21 cellular contexts compared by ENCODE assay signal in genomic region chr2:232332940-232333259, GRCh38. TPM values are rescaled to one million over a fixed set of nuclear protein-coding genes. Genes with fewer than 3 reads are reported as not detected.
DNase-seq lines count a peak whose midpoint lies in the region; ATAC-seq and TF ChIP-seq lines count a peak whose summit lies in the region.
"Had no signal": no experiment of that assay in that cellular context is flagged by ENCODE, and none has a peak within 500 bp of the region (broad histone marks: within the 10 kb centered on the region; RNA-seq: fewer than 3 reads in every experiment).

No MANE protein-coding gene starts in this region.

- no peaks in the 10 kb centered on the region for H3K27me3 ChIP-seq in neuronal stem cell (ENCODE audit: control insufficient read depth in 3 of 3, insufficient read depth in 3 of 3, low read depth in 1 of 3, low read length in 3 of 3)

- H3K4me1 Mint-ChIP-seq in WTC11: no peaks in the 10 kb centered on the region; the same call in 1 of the 2 replicates

- no peak overlapping the region for H3K4me2 ChIP-seq in neuronal stem cell (ENCODE audit: insufficient read depth, low read length, poor library complexity, severe bottlenecking)
- H3K4me2 ChIP-seq: A549 had no signal

- H3K79me1 ChIP-seq in neuronal stem cell (ENCODE audit: low read depth, low read length): no peaks in the 10 kb centered on the region

- no peak overlapping the region for H3K27ac Mint-ChIP-seq in WTC11
- H3K27ac Mint-ChIP-seq: HFFc6 had no signal

- H3K27ac ChIP-seq in HEK293 (ENCODE audit: extremely low read depth, low read depth, low read length) (no peak overlapping the region), neuronal stem cell (replicated peaks; ENCODE audit: low read length) (no peak overlapping the region)
- H3K27ac ChIP-seq: C4-2B had no signal

- H3K4me1 ChIP-seq in HEK293 (ENCODE audit: control insufficient read depth, insufficient read depth, low read length): no peaks in the 10 kb centered on the region
- H3K4me1 ChIP-seq in neuronal stem cell (ENCODE audit: control insufficient read depth in 2 of 2, insufficient read depth in 1 of 2, low read depth in 1 of 2, low read length in 2 of 2): peaks cover 0 to 8% of the 10 kb centered on the region in 2 donors
- H3K4me1 ChIP-seq: A549 had no signal

- H3K14ac ChIP-seq in neuronal stem cell (ENCODE audit: low read length): peak overlapping the region; percentile 89

- peak; percentile 44 for DNase-seq in activated CD8-positive, alpha-beta memory T cell treated with anti-CD3 and anti-CD28 coated beads for 24 hours
- no peak for DNase-seq in activated CD8-positive, alpha-beta memory T cell treated with anti-CD3 and anti-CD28 coated beads, Interleukin-2, amount 50 U/mL, for 4 hours
- DNase-seq in WTC11 (ENCODE audit: low spot score) (no peak), neuronal stem cell (ENCODE audit: low spot score) (no peak), COR-L47 (lab: John Stamatoyannopoulos, UW) (no peak), NCI-H446 treated with DMSO at 0.1 percent for 48 hours (lab: John Stamatoyannopoulos, UW) (no peak)
- DNase-seq: GF-D8, GOT3, HFFc6, MV-4-11, NCI-H1417 treated with DMSO at 0.1 percent for 48 hours, NCI-H2171, NCI-H774 had no signal

- CTCF ChIA-PET in HEK293 (lab: Yijun Ruan, JAX): interaction anchor here (1.0 kb wide), 1 partner anchor 107 kb away, joined by 4 read pairs; no protein-coding TSS in a partner anchor
- CTCF ChIA-PET in WTC11 (lab: Charles Lee): interaction anchor here (1.3 to 5.0 kb wide), 4 partner anchors 33 to 433 kb away, joined by 3 to 41 read pairs (median 10); no protein-coding TSS in a partner anchor

- H3K9ac ChIP-seq in neuronal stem cell (ENCODE audit: low read depth, low read length, poor library complexity): no peak overlapping the region

- no peak for TF ChIP-seq CTCF in HEK293 (tag by site-specific recombination; IDR thresholded peaks at IDR 0.05)
- no peak for TF ChIP-seq CTCF in WTC11 (IDR thresholded peaks at IDR 0.05)

- no peak overlapping the region for H3K18ac ChIP-seq in neuronal stem cell (ENCODE audit: low read length)

- H3K9me3 ChIP-seq in HEK293 (ENCODE audit: control insufficient read depth, insufficient read depth, low read depth, low read length): no peaks in the 10 kb centered on the region
- H3K9me3 ChIP-seq in neuronal stem cell (replicated peaks in 1 of 2; ENCODE audit: control insufficient read depth in 2 of 2, insufficient read depth in 1 of 2, low read depth in 1 of 2, low read length in 2 of 2): no peaks in the 10 kb centered on the region
- H3K9me3 ChIP-seq: A549 had no signal

- no peak overlapping the region for H2BK12ac ChIP-seq in neuronal stem cell (ENCODE audit: low read length)

- H2BK15ac ChIP-seq in neuronal stem cell (ENCODE audit: low read length): no peak overlapping the region

- no peak overlapping the region for H2BK120ac ChIP-seq in neuronal stem cell (ENCODE audit: low read depth, low read length)

- H3K4me3 Mint-ChIP-seq in WTC11: no peak overlapping the region
- H3K4me3 Mint-ChIP-seq: HFFc6 had no signal

- ATAC-seq in WTC11: no peak
- ATAC-seq in HG03097 (IDR thresholded peaks at IDR 0.05; ENCODE audit: low FRiP score, unreplicated experiment): no peak

- no peak overlapping the region for H2AFZ ChIP-seq in neuronal stem cell (ENCODE audit: low read length)

- H3K4me3 ChIP-seq in HEK293 (ENCODE audit: low read depth, low read length) (no peak overlapping the region), neuronal stem cell (ENCODE audit: low read length in 2 of 2) (no peak overlapping the region)
- H3K4me3 ChIP-seq: A549 had no signal

- H4K8ac ChIP-seq in neuronal stem cell (ENCODE audit: low read depth, low read length): no peak overlapping the region

- H2AK5ac ChIP-seq in neuronal stem cell (ENCODE audit: low read depth, low read length): no peak overlapping the region

- H3K36me3 ChIP-seq in HEK293 (ENCODE audit: control insufficient read depth in 2 of 2, insufficient read depth in 1 of 2, low read length in 2 of 2): no peaks in the 10 kb centered on the region
- no peaks in the 10 kb centered on the region for H3K36me3 ChIP-seq in neuronal stem cell (replicated peaks in 1 of 2; ENCODE audit: control insufficient read depth in 2 of 2, insufficient read depth in 2 of 2, low read length in 2 of 2)

- H3K4ac ChIP-seq in neuronal stem cell (ENCODE audit: low read length): no peak overlapping the region

- POLR2A ChIA-PET in HEK293 (lab: Yijun Ruan, JAX): no interaction called here
- POLR2A ChIA-PET in WTC11 (lab: Charles Lee): no interaction called here

- H2BK5ac ChIP-seq in neuronal stem cell (ENCODE audit: low read length): no peak overlapping the region

- H3K27me3 Mint-ChIP-seq in WTC11 (ENCODE audit: low read depth): no peaks in the 10 kb centered on the region

- no peak overlapping the region for H4K91ac ChIP-seq in neuronal stem cell (ENCODE audit: low read depth, low read length, poor library complexity)

- no peak overlapping the region for H3K23ac ChIP-seq in neuronal stem cell (ENCODE audit: low read depth, low read length, poor library complexity)

- H3K36me3 Mint-ChIP-seq in WTC11: no peaks in the 10 kb centered on the region

- H3K9me3 Mint-ChIP-seq in WTC11: no peaks in the 10 kb centered on the region
- H3K9me3 Mint-ChIP-seq: HFFc6 had no signal

- WGBS in neuronal stem cell (ENCODE audit: extremely low coverage in 2 of 2, insufficient read length in 2 of 2, insufficient replicate concordance in 1 of 2), 2 donors: no CpG with 5 or more reads among the region's 10 CpGs

TF ChIP-seq in HEK293, 187 proteins besides CTCF, POLR2A, EP300 and RAD21:
- TF ChIP-seq ZNF140 (tag by site-specific recombination; IDR thresholded peaks at IDR 0.05) (no peak), ZFHX2 (tag by site-specific recombination; conservative IDR thresholded peaks at IDR 0.05) (peak; percentile 55)

TF ChIP-seq in WTC11, 78 proteins besides CTCF, POLR2A, EP300 and RAD21:
- peak; percentile 70; the same call in 1 of the 2 replicates for TF ChIP-seq ZNF263 (CRISPR knock-in tag; IDR thresholded peaks at IDR 0.05; ENCODE audit: low read depth)
- TF ChIP-seq TP53 (CRISPR knock-in tag; IDR thresholded peaks at IDR 0.05): no peak
- no peak for TF ChIP-seq HMGXB4 (CRISPR knock-in tag; IDR thresholded peaks at IDR 0.05)
- no peak for TF ChIP-seq ZMAT4 (CRISPR knock-in tag; IDR thresholded peaks at IDR 0.05)
- TF ChIP-seq NFYB (CRISPR knock-in tag; conservative IDR thresholded peaks at IDR 0.05; ENCODE audit: low read depth): no peak
- TF ChIP-seq ZNF232 (CRISPR knock-in tag; IDR thresholded peaks at IDR 0.05): no peak

RNA-seq across cellular contexts. Expression of gene ALPP, which starts 45.7 kb away (rescaled TPM):
- 0.14 to 0.20 TPM (median 0.14 TPM) in 3 replicates for total RNA-seq in WTC11 (2021)
- not detected for polyA plus RNA-seq in neuronal stem cell (2013, experiment 1 of 2)
- not detected for polyA plus RNA-seq in neuronal stem cell (2013, experiment 2 of 2)
- total RNA-seq: Daoy, HFFc6, LHCN-M2, NCI-H460, SK-MEL-5 had no signal
